1 cellular context compared by ENCODE assay signal in genomic region chr11:75350122-75350742, GRCh38.
TF ChIP-seq lines count a peak whose summit lies in the region.

No MANE protein-coding gene starts in this region.

TF ChIP-seq in WTC11, 78 proteins besides CTCF, POLR2A, EP300 and RAD21 (continued from another document):
- TF ChIP-seq, protein P1, sequence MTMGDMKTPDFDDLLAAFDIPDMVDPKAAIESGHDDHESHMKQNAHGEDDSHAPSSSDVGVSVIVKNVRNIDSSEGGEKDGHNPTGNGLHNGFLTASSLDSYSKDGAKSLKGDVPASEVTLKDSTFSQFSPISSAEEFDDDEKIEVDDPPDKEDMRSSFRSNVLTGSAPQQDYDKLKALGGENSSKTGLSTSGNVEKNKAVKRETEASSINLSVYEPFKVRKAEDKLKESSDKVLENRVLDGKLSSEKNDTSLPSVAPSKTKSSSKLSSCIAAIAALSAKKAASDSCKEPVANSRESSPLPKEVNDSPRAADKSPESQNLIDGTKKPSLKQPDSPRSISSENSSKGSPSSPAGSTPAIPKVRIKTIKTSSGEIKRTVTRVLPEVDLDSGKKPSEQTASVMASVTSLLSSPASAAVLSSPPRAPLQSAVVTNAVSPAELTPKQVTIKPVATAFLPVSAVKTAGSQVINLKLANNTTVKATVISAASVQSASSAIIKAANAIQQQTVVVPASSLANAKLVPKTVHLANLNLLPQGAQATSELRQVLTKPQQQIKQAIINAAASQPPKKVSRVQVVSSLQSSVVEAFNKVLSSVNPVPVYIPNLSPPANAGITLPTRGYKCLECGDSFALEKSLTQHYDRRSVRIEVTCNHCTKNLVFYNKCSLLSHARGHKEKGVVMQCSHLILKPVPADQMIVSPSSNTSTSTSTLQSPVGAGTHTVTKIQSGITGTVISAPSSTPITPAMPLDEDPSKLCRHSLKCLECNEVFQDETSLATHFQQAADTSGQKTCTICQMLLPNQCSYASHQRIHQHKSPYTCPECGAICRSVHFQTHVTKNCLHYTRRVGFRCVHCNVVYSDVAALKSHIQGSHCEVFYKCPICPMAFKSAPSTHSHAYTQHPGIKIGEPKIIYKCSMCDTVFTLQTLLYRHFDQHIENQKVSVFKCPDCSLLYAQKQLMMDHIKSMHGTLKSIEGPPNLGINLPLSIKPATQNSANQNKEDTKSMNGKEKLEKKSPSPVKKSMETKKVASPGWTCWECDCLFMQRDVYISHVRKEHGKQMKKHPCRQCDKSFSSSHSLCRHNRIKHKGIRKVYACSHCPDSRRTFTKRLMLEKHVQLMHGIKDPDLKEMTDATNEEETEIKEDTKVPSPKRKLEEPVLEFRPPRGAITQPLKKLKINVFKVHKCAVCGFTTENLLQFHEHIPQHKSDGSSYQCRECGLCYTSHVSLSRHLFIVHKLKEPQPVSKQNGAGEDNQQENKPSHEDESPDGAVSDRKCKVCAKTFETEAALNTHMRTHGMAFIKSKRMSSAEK (CRISPR knock-in tag; IDR thresholded peaks at IDR 0.05; ENCODE audit: borderline replicate concordance) = no peak
- no peak for TF ChIP-seq ZNF416 (CRISPR knock-in tag; IDR thresholded peaks at IDR 0.05)
- TF ChIP-seq KAT7 (CRISPR knock-in tag; IDR thresholded peaks at IDR 0.05; ENCODE audit: borderline replicate concordance) = no peak
- no peak for TF ChIP-seq FOXJ3 (CRISPR knock-in tag; IDR thresholded peaks at IDR 0.05; ENCODE audit: borderline replicate concordance)
- TF ChIP-seq, protein P2, sequence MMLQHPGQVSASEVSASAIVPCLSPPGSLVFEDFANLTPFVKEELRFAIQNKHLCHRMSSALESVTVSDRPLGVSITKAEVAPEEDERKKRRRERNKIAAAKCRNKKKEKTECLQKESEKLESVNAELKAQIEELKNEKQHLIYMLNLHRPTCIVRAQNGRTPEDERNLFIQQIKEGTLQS (CRISPR knock-in tag; conservative IDR thresholded peaks at IDR 0.05) = no peak
- TF ChIP-seq EMX1 (CRISPR knock-in tag; IDR thresholded peaks at IDR 0.05) = no peak
